9 cellular contexts compared by ENCODE assay signal in genomic region chr19:48480151-48480475, GRCh38. TPM values are rescaled to one million over a fixed set of nuclear protein-coding genes. Genes with fewer than 3 reads are reported as not detected.
A peak's percentile ranks its signal among the peaks of the same experiment; 100 is the strongest.
DNase-seq lines count a peak whose midpoint lies in the region; ATAC-seq and TF ChIP-seq lines count a peak whose summit lies in the region.
"Had no signal": no experiment of that assay in that cellular context is flagged by ENCODE, and none has a peak within 500 bp of the region (broad histone marks: within the 10 kb centered on the region; RNA-seq: fewer than 3 reads in every experiment).

No MANE protein-coding gene starts in this region.

- H3K27me3 Mint-ChIP-seq in Calu3 (ENCODE audit: unreplicated experiment), result no peaks in the 10 kb centered on the region

- no peaks in the 10 kb centered on the region for H3K27me3 ChIP-seq in HUES48 (ENCODE audit: control insufficient read depth, insufficient read depth, low read length)

- CTCF ChIA-PET in Calu3 (lab: Charles Lee), result no interaction called here

- peaks cover 10% of the 10 kb centered on the region for H3K4me1 Mint-ChIP-seq in Calu3 (ENCODE audit: low read depth, unreplicated experiment)

- H3K9me3 ChIP-seq in HUES48 (ENCODE audit: control insufficient read depth, insufficient read depth, low read length), result no peaks in the 10 kb centered on the region

- intact Hi-C loops in Calu3 (cut with micrococcal nuclease; ENCODE audit: unreplicated experiment), result loop anchor here (10.0 kb wide), 1 partner anchor 145 kb away; no protein-coding TSS in a partner anchor

- DNase-seq in anterior cingulate cortex (lab: John Stamatoyannopoulos, UW), result peak in 49 of 58 donors; percentile 37 to 78 (median 63)
- peak; percentile 50 for DNase-seq in iPS-NIHi11 (ENCODE audit: low spot score)
- peak; percentile 22 for DNase-seq in stimulated activated CD8-positive, alpha-beta memory T cell treated with anti-CD3 and anti-CD28 coated beads, Interleukin-12 subunit alpha, Interleukin-12 subunit beta, amount 100 ng/mL, for 1 hour (ENCODE audit: low read depth)
- DNase-seq in LoVo (ENCODE audit: low spot score), result no peak
- no peak for DNase-seq in Calu3

- H3K4me3 Mint-ChIP-seq in Calu3 (ENCODE audit: low read depth, unreplicated experiment), result no peak overlapping the region

- BruUV-seq in Calu3 (replicated peaks; lab: Mats Ljungman, UMichigan), result no TSS peak

- TF ChIP-seq CTCF in Calu3 (IDR thresholded peaks at IDR 0.05; ENCODE audit: unreplicated experiment), result no peak

- ATAC-seq in HG03095 (IDR thresholded peaks at IDR 0.05; ENCODE audit: unreplicated experiment) (no peak), HG03175 (IDR thresholded peaks at IDR 0.05; ENCODE audit: unreplicated experiment) (no peak)

- H3K4me3 ChIP-seq in HUES48 (ENCODE audit: low read depth, low read length), result peak overlapping the region; percentile 68

- H3K9ac ChIP-seq in HUES48 (ENCODE audit: low read depth, low read length), result peak overlapping the region; percentile 67

- peaks cover 5% of the 10 kb centered on the region; the same call in 1 of the 2 replicates for H3K4me1 ChIP-seq in HUES48 (ENCODE audit: control insufficient read depth, insufficient read depth, low read length)

- H3K27ac ChIP-seq in HUES48 (ENCODE audit: low read depth, low read length), result no peak overlapping the region

- no peaks in the 10 kb centered on the region for H3K9me3 Mint-ChIP-seq in Calu3 (ENCODE audit: low read depth, unreplicated experiment)

- peaks cover 78% of the 10 kb centered on the region for H3K36me3 Mint-ChIP-seq in Calu3 (ENCODE audit: insufficient read depth, unreplicated experiment)

- no peak overlapping the region for H3K27ac Mint-ChIP-seq in Calu3 (ENCODE audit: unreplicated experiment)

- peaks cover 26% of the 10 kb centered on the region for H3K36me3 ChIP-seq in HUES48 (ENCODE audit: control insufficient read depth, insufficient read depth, low read length)

RNA-seq across cellular contexts. Expression of gene CYTH2, which starts 10.9 kb away (rescaled TPM):
- total RNA-seq in Calu3 (2022), result 98.1 and 109 TPM in 2 replicates

RNA-seq across cellular contexts. Expression of gene KCNJ14, which starts 24.7 kb away (rescaled TPM):
- 9.6 and 9.9 TPM in 2 replicates for total RNA-seq in Calu3 (2022)

RNA-seq across cellular contexts. Expression of gene LMTK3, which starts 31.5 kb away (rescaled TPM):
- total RNA-seq in Calu3 (2022), result 1.0 and 2.4 TPM in 2 replicates
- total RNA-seq: lung microvascular endothelial cell had no signal

RNA-seq across cellular contexts. Expression of gene GRWD1, which starts 34.3 kb away (rescaled TPM):
- total RNA-seq in Calu3 (2022), result 75.0 and 76.7 TPM in 2 replicates

Comparison
In these comparisons a context has a peak if more than half of its experiments do, and no peak if none do; other contexts are left out.
1. DNase-seq: peak in anterior cingulate cortex (49 of 58), iPS-NIHi11 (single experiment) and stimulated activated CD8-positive, alpha-beta memory T cell treated with anti-CD3 and anti-CD28 coated beads, Interleukin-12 subunit alpha, Interleukin-12 subunit beta, amount 100 ng/mL, for 1 hour (single experiment); none in LoVo (single experiment) and Calu3 (single experiment).